Comparison of ENCODE assay signal across 24 cellular contexts in genomic region chr9:74663456-74663855, GRCh38.
"Had no signal": no experiment of that assay in that cellular context is flagged by ENCODE, and none has a peak within 500 bp of the region (broad histone marks: within the 10 kb centered on the region; RNA-seq: fewer than 3 reads in every experiment).

No MANE protein-coding gene starts in this region.

- H3K36me3 ChIP-seq: cardiac muscle cell, right lobe of liver, tibial nerve had no signal

- H3K4me3 ChIP-seq: body of pancreas, cardiac muscle cell, heart left ventricle, right lobe of liver, tibial nerve had no signal

- H3K4me1 Mint-ChIP-seq: activated CD8-positive, alpha-beta memory T cell treated with anti-CD3 and anti-CD28 coated beads, Interleukin-2, amount 10 ng/mL, durations not matched to agents 7 days and 5 days; activated naive CD4-positive, alpha-beta T cell treated with anti-CD3 and anti-CD28 coated beads, Interleukin-2, amount 50 U/mL, for 24 hours; activated naive CD8-positive, alpha-beta T cell treated with anti-CD3 and anti-CD28 coated beads, Interleukin-2, amount 50 U/mL, for 24 hours; nephron; WTC11 had no signal

- H3K36me3 Mint-ChIP-seq: activated CD8-positive, alpha-beta memory T cell treated with anti-CD3 and anti-CD28 coated beads, Interleukin-2, amount 10 ng/mL, durations not matched to agents 7 days and 5 days; activated naive CD4-positive, alpha-beta T cell treated with anti-CD3 and anti-CD28 coated beads, Interleukin-2, amount 50 U/mL, for 24 hours had no signal

- H3K9me3 Mint-ChIP-seq: activated naive CD4-positive, alpha-beta T cell treated with anti-CD3 and anti-CD28 coated beads, Interleukin-2, amount 50 U/mL, for 24 hours; activated naive CD8-positive, alpha-beta T cell treated with anti-CD3 and anti-CD28 coated beads, Interleukin-2, amount 50 U/mL, for 24 hours; activated T-helper 2 cell treated with anti-CD3 and anti-CD28 coated beads, Interferon-gamma antibody, Interleukin-2, Interleukin-4, amounts not matched to agents 10 μg/mL and 5 μg/mL and 100 μg/mL, durations not matched to agents 14 hours and 24 hours and 36 hours; effector memory CD8-positive, alpha-beta T cell; nephron; WTC11 had no signal

- H3K27ac ChIP-seq: body of pancreas, cardiac muscle cell, foreskin keratinocyte, heart left ventricle, right lobe of liver, tibial nerve had no signal

- H3K9me3 ChIP-seq: body of pancreas, heart left ventricle, right lobe of liver, tibial nerve had no signal

- H3K27me3 Mint-ChIP-seq: activated CD8-positive, alpha-beta memory T cell treated with anti-CD3 and anti-CD28 coated beads, Interleukin-2, amount 10 ng/mL, durations not matched to agents 7 days and 5 days; activated naive CD4-positive, alpha-beta T cell treated with anti-CD3 and anti-CD28 coated beads, Interleukin-2, amount 50 U/mL, for 24 hours had no signal

- H3K27ac Mint-ChIP-seq: activated CD8-positive, alpha-beta memory T cell treated with anti-CD3 and anti-CD28 coated beads, Interleukin-2, amount 10 ng/mL, durations not matched to agents 7 days and 5 days; activated CD8-positive, alpha-beta T cell treated with anti-CD3 and anti-CD28 coated beads, Interleukin-2, amount 10 ng/mL, durations not matched to agents 7 days and 5 days; activated naive CD4-positive, alpha-beta T cell treated with anti-CD3 and anti-CD28 coated beads, Interleukin-2, amount 50 U/mL, for 24 hours; activated naive CD8-positive, alpha-beta T cell treated with anti-CD3 and anti-CD28 coated beads, Interleukin-2, amount 50 U/mL, for 24 hours; activated T-helper 2 cell treated with anti-CD3 and anti-CD28 coated beads, Interferon-gamma antibody, Interleukin-2, Interleukin-4, amounts not matched to agents 10 μg/mL and 5 μg/mL and 100 μg/mL, durations not matched to agents 14 hours and 24 hours and 36 hours; effector memory CD8-positive, alpha-beta T cell; nephron; WTC11 had no signal

- H3K27me3 ChIP-seq: body of pancreas, cardiac muscle cell, foreskin keratinocyte, heart left ventricle, right lobe of liver, tibial nerve had no signal

- H3K4me3 Mint-ChIP-seq: activated CD8-positive, alpha-beta memory T cell treated with anti-CD3 and anti-CD28 coated beads, Interleukin-2, amount 10 ng/mL, durations not matched to agents 7 days and 5 days; activated CD8-positive, alpha-beta T cell treated with anti-CD3 and anti-CD28 coated beads, Interleukin-2, amount 10 ng/mL, durations not matched to agents 7 days and 5 days; activated naive CD4-positive, alpha-beta T cell treated with anti-CD3 and anti-CD28 coated beads, Interleukin-2, amount 50 U/mL, for 24 hours; activated naive CD8-positive, alpha-beta T cell treated with anti-CD3 and anti-CD28 coated beads, Interleukin-2, amount 50 U/mL, for 24 hours; effector memory CD8-positive, alpha-beta T cell; nephron; WTC11 had no signal

- DNase-seq: activated CD4-positive, alpha-beta T cell treated with anti-CD3 and anti-CD28 coated beads, Interleukin-2, amount 50 U/mL, for 1 hour; activated CD8-positive, alpha-beta memory T cell treated with anti-CD3 and anti-CD28 coated beads, Interleukin-2, amount 10 ng/mL, durations not matched to agents 7 days and 5 days; activated CD8-positive, alpha-beta T cell treated with anti-CD3 and anti-CD28 coated beads, Interleukin-2, amount 10 ng/mL, durations not matched to agents 7 days and 5 days; activated naive CD8-positive, alpha-beta T cell treated with anti-CD3 and anti-CD28 coated beads, Interleukin-2, amount 50 U/mL, for 24 hours; activated T-cell treated with anti-CD3 and anti-CD28 coated beads, Interleukin-2, amount 50 U/mL, for 48 hours; body of pancreas; cerebellar nuclear complex; cortex of kidney; effector memory CD8-positive, alpha-beta T cell; erythroblast; foreskin keratinocyte; heart left ventricle; hypothalamus; left ventricle myocardium superior; right lobe of liver; stimulated activated CD4-positive, alpha-beta T cell treated with anti-CD3 and anti-CD28 coated beads, Interleukin-2, amount 100 ng/mL, for 48 hours; stimulated activated naive CD4-positive, alpha-beta T cell treated with Interleukin-2 at 50 U/mL for 16 hours; T-helper 2 cell had no signal

- ATAC-seq: activated CD8-positive, alpha-beta memory T cell treated with anti-CD3 and anti-CD28 coated beads, Interleukin-2, amount 10 ng/mL, durations not matched to agents 7 days and 5 days; activated CD8-positive, alpha-beta T cell treated with anti-CD3 and anti-CD28 coated beads, Interleukin-2, amount 10 ng/mL, durations not matched to agents 7 days and 5 days; activated naive CD8-positive, alpha-beta T cell treated with anti-CD3 and anti-CD28 coated beads, Interleukin-2, amount 50 U/mL, for 24 hours; body of pancreas; effector memory CD8-positive, alpha-beta T cell; foreskin keratinocyte; heart left ventricle; left ventricle myocardium superior; right lobe of liver; WTC11 had no signal

- H3K4me1 ChIP-seq: body of pancreas, foreskin keratinocyte, heart left ventricle, right lobe of liver, tibial nerve had no signal
